Comparison of ENCODE assay signal across 16 cellular contexts in genomic region chr4:105350859-105351494, GRCh38.
A peak's percentile ranks its signal among the peaks of the same experiment; 100 is the strongest.
DNase-seq lines count a peak whose midpoint lies in the region; ATAC-seq, FAIRE-seq and TF ChIP-seq lines count a peak whose summit lies in the region.
"Had no signal": no experiment of that assay in that cellular context is flagged by ENCODE, and none has a peak within 500 bp of the region (broad histone marks: within the 10 kb centered on the region; RNA-seq: fewer than 3 reads in every experiment).

No MANE protein-coding gene starts in this region.

- peaks cover 3% of the 10 kb centered on the region for H3K36me3 Mint-ChIP-seq in activated CD4-positive, alpha-beta memory T cell treated with anti-CD3 and anti-CD28 coated beads for 36 hours

- no peak overlapping the region for H2AK5ac ChIP-seq in trophoblast cell (ENCODE audit: low read length)

- no peak overlapping the region for H3K4me2 ChIP-seq in GM12878 (ENCODE audit: control insufficient read depth, insufficient read depth)
- H3K4me2 ChIP-seq in trophoblast cell (ENCODE audit: low read length), result no peak overlapping the region

- H4K20me1 ChIP-seq in GM12878 (ENCODE audit: control insufficient read depth, insufficient read depth), result no peaks in the 10 kb centered on the region

- no peak for TF ChIP-seq RAD21 in GM12878 (IDR thresholded peaks at IDR 0.05; ENCODE audit: insufficient read depth, low read depth, low read length)

- no peak overlapping the region for H4K91ac ChIP-seq in trophoblast cell (ENCODE audit: low read depth, low read length)

- no peak for TF ChIP-seq EP300 in GM12878 (IDR thresholded peaks at IDR 0.05; ENCODE audit: borderline replicate concordance in 1 of 2, control insufficient read depth in 1 of 2, low read depth in 2 of 2, low read length in 2 of 2)

- H3K79me1 ChIP-seq in trophoblast cell (ENCODE audit: low read length), result no peaks in the 10 kb centered on the region

- H3K9me3 ChIP-seq in GM12878 (replicated peaks; ENCODE audit: control insufficient read depth, insufficient read depth, low read length) (no peaks in the 10 kb centered on the region), trophoblast cell (ENCODE audit: insufficient read depth, low read depth, low read length) (no peaks in the 10 kb centered on the region)
- H3K9me3 ChIP-seq: MG63, Peyer's patch had no signal

- 82% methylated on average over 1 of the region's 1 CpG for WGBS in GM12878 (ENCODE audit: insufficient coverage, insufficient replicate concordance, low lambda C conversion rate, missing lambda C conversion rate)
- WGBS in trophoblast cell (ENCODE audit: extremely low coverage, insufficient coverage, insufficient read length), result no CpG with 5 or more reads among the region's 1 CpG

- in situ Hi-C loops in GM13976 (cut with MboI; ENCODE audit: low sequenced_read_pairs, unreplicated experiment), result no loop called here
- in situ Hi-C loops in GM12878 (cut with MboI), result no loop called here

- CTCF ChIA-PET in GM12878 (lab: Yijun Ruan, JAX), result interaction anchor here (0.5 to 1.5 kb wide), 2 partner anchors 14 to 256 kb away, joined by 3 to 5 read pairs; no protein-coding TSS in a partner anchor
- CTCF ChIA-PET in activated CD4-positive, alpha-beta memory T cell treated with anti-CD3 and anti-CD28 coated beads for 36 hours (lab: Charles Lee), result interaction anchor here (1.3 kb wide), 1 partner anchor 122 kb away, joined by 5 read pairs; the partner anchor contains the start of gene PPA2

- intact Hi-C loops in GM12878 (cut with micrococcal nuclease; ENCODE audit: unreplicated experiment), result no loop called here
- intact Hi-C loops in activated CD4-positive, alpha-beta memory T cell treated with anti-CD3 and anti-CD28 coated beads for 36 hours (cut with micrococcal nuclease), result no loop called here

- H3K79me2 ChIP-seq in GM12878 (ENCODE audit: control insufficient read depth, insufficient read depth, low read length) (no peaks in the 10 kb centered on the region), trophoblast cell (ENCODE audit: control insufficient read depth, insufficient read depth, low read length, poor library complexity) (no peaks in the 10 kb centered on the region)

- TF ChIP-seq POLR2A in NB4 (IDR thresholded peaks at IDR 0.05; ENCODE audit: extremely low read depth, insufficient read length), result no peak
- no peak for TF ChIP-seq POLR2A in GM12878 (IDR thresholded peaks at IDR 0.05; ENCODE audit: low read depth, low read length)

- H3K4me3 ChIP-seq in NB4 (ENCODE audit: low read depth, low read length) (no peak overlapping the region), GM12878 (no peak overlapping the region), trophoblast cell (ENCODE audit: low read depth, low read length) (no peak overlapping the region)
- H3K4me3 ChIP-seq: MG63, Peyer's patch had no signal

- H4K8ac ChIP-seq in trophoblast cell (ENCODE audit: low read depth, low read length), result no peak overlapping the region

- no peak overlapping the region for H3K4me3 Mint-ChIP-seq in activated CD4-positive, alpha-beta memory T cell treated with anti-CD3 and anti-CD28 coated beads for 36 hours
- H3K4me3 Mint-ChIP-seq: activated CD4-positive, alpha-beta memory T cell treated with anti-CD3 and anti-CD28 coated beads, Interleukin-2, amount 10 ng/mL, durations not matched to agents 7 days and 5 days; CD8-positive, alpha-beta memory T cell; stimulated activated naive CD8-positive, alpha-beta T cell treated with anti-CD3 and anti-CD28 coated beads, Interleukin-15, amount 100 ng/mL, for 72 hours had no signal

- peak; percentile 63 for ATAC-seq in GM12878
- no peak for ATAC-seq in GM21576 (IDR thresholded peaks at IDR 0.05; ENCODE audit: unreplicated experiment)
- ATAC-seq: stimulated activated naive CD8-positive, alpha-beta T cell treated with anti-CD3 and anti-CD28 coated beads, Interleukin-15, amount 100 ng/mL, for 72 hours had no signal

- H4K12ac ChIP-seq in trophoblast cell (ENCODE audit: low read depth, low read length), result no peak overlapping the region

- H3K14ac ChIP-seq in trophoblast cell (ENCODE audit: low read length), result no peak overlapping the region

- FAIRE-seq in GM12878 (lab: Jason Lieb, UNC), result no peak
- FAIRE-seq: endometrium had no signal

- H3K9me3 Mint-ChIP-seq in activated CD4-positive, alpha-beta memory T cell treated with anti-CD3 and anti-CD28 coated beads for 36 hours, result no peaks in the 10 kb centered on the region
- H3K9me3 Mint-ChIP-seq: activated CD4-positive, alpha-beta memory T cell treated with anti-CD3 and anti-CD28 coated beads, Interleukin-2, amount 10 ng/mL, durations not matched to agents 7 days and 5 days; CD8-positive, alpha-beta memory T cell; stimulated activated naive CD8-positive, alpha-beta T cell treated with anti-CD3 and anti-CD28 coated beads, Interleukin-15, amount 100 ng/mL, for 72 hours had no signal

- H2AFZ ChIP-seq in GM12878 (ENCODE audit: control insufficient read depth, low read depth, low read length) (no peak overlapping the region), trophoblast cell (ENCODE audit: insufficient read depth, low read length, poor library complexity) (no peak overlapping the region)

- no peak overlapping the region for H3K4ac ChIP-seq in trophoblast cell (ENCODE audit: low read depth, low read length)

- H2BK120ac ChIP-seq in trophoblast cell (ENCODE audit: insufficient read depth, low read length, poor library complexity), result no peak overlapping the region

- peaks cover 19% of the 10 kb centered on the region for H3K4me1 Mint-ChIP-seq in activated CD4-positive, alpha-beta memory T cell treated with anti-CD3 and anti-CD28 coated beads for 36 hours (ENCODE audit: low read depth)
- H3K4me1 Mint-ChIP-seq: CD8-positive, alpha-beta memory T cell had no signal

- POLR2A ChIA-PET in GM12878 (lab: Charles Lee), result no interaction called here
- POLR2A ChIA-PET in activated CD4-positive, alpha-beta memory T cell treated with anti-CD3 and anti-CD28 coated beads for 36 hours (lab: Charles Lee), result interaction anchor here (0.6 kb wide), 1 partner anchor 125 kb away, joined by 3 read pairs; no protein-coding TSS in a partner anchor

- H3K36me3 ChIP-seq in GM12878 (ENCODE audit: control insufficient read depth in 2 of 2, insufficient read depth in 2 of 2, low read length in 1 of 2) (no peaks in the 10 kb centered on the region; a peak in 1 of 4 replicates), trophoblast cell (ENCODE audit: control insufficient read depth in 1 of 2, insufficient read depth in 2 of 2, low read length in 2 of 2) (no peaks in the 10 kb centered on the region)
- H3K36me3 ChIP-seq: brain microvascular endothelial cell, MG63, Peyer's patch had no signal

- no peak overlapping the region for H2BK12ac ChIP-seq in trophoblast cell (ENCODE audit: low read length)

- H2BK5ac ChIP-seq in trophoblast cell (ENCODE audit: low read depth, low read length, poor library complexity), result no peak overlapping the region

- H3K23ac ChIP-seq in trophoblast cell (ENCODE audit: low read length), result no peak overlapping the region

- H3K18ac ChIP-seq in trophoblast cell (ENCODE audit: low read length), result no peak overlapping the region

- BruUV-seq in GM12878 (replicated peaks; lab: Mats Ljungman, UMichigan), result no TSS peak

- no peaks in the 10 kb centered on the region for H3K27me3 ChIP-seq in GM12878 (replicated peaks in 1 of 2; ENCODE audit: control insufficient read depth in 2 of 2, insufficient read depth in 2 of 2, low read length in 1 of 2)
- H3K27me3 ChIP-seq in trophoblast cell (ENCODE audit: insufficient read depth, low read length), result no peaks in the 10 kb centered on the region
- H3K27me3 ChIP-seq: brain microvascular endothelial cell, MG63, Peyer's patch had no signal

- no peak for TF ChIP-seq CTCF in GM13976 (IDR thresholded peaks at IDR 0.05; ENCODE audit: borderline replicate concordance, control extremely low read depth, extremely low read depth, insufficient read depth, missing control alignments)
- no peak for TF ChIP-seq CTCF in NB4 (IDR thresholded peaks at IDR 0.05; ENCODE audit: low read depth, low read length)
- TF ChIP-seq CTCF in GM12878 (IDR thresholded peaks at IDR 0.05 in 2 of 3, conservative IDR thresholded peaks at IDR 0.05 in 1 of 3; ENCODE audit: control insufficient read depth in 2 of 3, extremely low read depth in 1 of 3, insufficient read depth in 1 of 3, low read depth in 3 of 3, low read length in 3 of 3), result no peak

- RAD21 ChIA-PET in GM12878 (lab: Charles Lee; ENCODE audit: unreplicated experiment), result interaction anchor here (1.3 kb wide), 1 partner anchor 46 kb away, joined by 5 read pairs; no protein-coding TSS in a partner anchor

- DNase-seq in GM13976 (ENCODE audit: low spot score) (peak; percentile 15), NB4 (ENCODE audit: low read depth) (peak; percentile 8), GM12878 (ENCODE audit: low read depth, low spot score) (no peak), non-pigmented ciliary epithelial cell (ENCODE audit: low read depth) (peak; percentile 18), trophoblast cell (no peak), mesenteric fat pad (ENCODE audit: low spot score) (no peak)
- no peak for DNase-seq in activated CD4-positive, alpha-beta memory T cell treated with anti-CD3 and anti-CD28 coated beads for 36 hours
- DNase-seq: activated CD4-positive, alpha-beta memory T cell treated with anti-CD3 and anti-CD28 coated beads, Interleukin-2, amount 10 ng/mL, durations not matched to agents 7 days and 5 days; brain microvascular endothelial cell; CD8-positive, alpha-beta memory T cell; GF-D8; MG63; Peyer's patch; stimulated activated naive CD8-positive, alpha-beta T cell treated with anti-CD3 and anti-CD28 coated beads, Interleukin-15, amount 100 ng/mL, for 72 hours had no signal

- SMC1A ChIA-PET in GM12878 (lab: Charles Lee; ENCODE audit: uncharacterized antibody, unreplicated experiment), result interaction anchor here (0.8 to 1.9 kb wide), 6 partner anchors 10 to 156 kb away, joined by 3 to 7 read pairs (median 5); no protein-coding TSS in a partner anchor

- H3K27me3 Mint-ChIP-seq in activated CD4-positive, alpha-beta memory T cell treated with anti-CD3 and anti-CD28 coated beads for 36 hours, result no peaks in the 10 kb centered on the region
- H3K27me3 Mint-ChIP-seq: activated CD4-positive, alpha-beta memory T cell treated with anti-CD3 and anti-CD28 coated beads, Interleukin-2, amount 10 ng/mL, durations not matched to agents 7 days and 5 days; CD8-positive, alpha-beta memory T cell; stimulated activated naive CD8-positive, alpha-beta T cell treated with anti-CD3 and anti-CD28 coated beads, Interleukin-15, amount 100 ng/mL, for 72 hours had no signal

- no peak overlapping the region for H3K27ac Mint-ChIP-seq in activated CD4-positive, alpha-beta memory T cell treated with anti-CD3 and anti-CD28 coated beads for 36 hours
- H3K27ac Mint-ChIP-seq: activated CD4-positive, alpha-beta memory T cell treated with anti-CD3 and anti-CD28 coated beads, Interleukin-2, amount 10 ng/mL, durations not matched to agents 7 days and 5 days; stimulated activated naive CD8-positive, alpha-beta T cell treated with anti-CD3 and anti-CD28 coated beads, Interleukin-15, amount 100 ng/mL, for 72 hours had no signal

- no peak overlapping the region for H3K9ac ChIP-seq in GM12878 (ENCODE audit: control insufficient read depth, insufficient read depth, low read length)
- no peak overlapping the region for H3K9ac ChIP-seq in trophoblast cell (ENCODE audit: low read length)

- H3K4me1 ChIP-seq in GM12878 (ENCODE audit: control insufficient read depth, insufficient read depth, low read length), result peaks cover 5% of the 10 kb centered on the region
- no peaks in the 10 kb centered on the region for H3K4me1 ChIP-seq in trophoblast cell (ENCODE audit: control insufficient read depth in 1 of 2, insufficient read depth in 2 of 2, low read length in 2 of 2)
- H3K4me1 ChIP-seq: Peyer's patch had no signal

- H3K27ac ChIP-seq in GM12878 (ENCODE audit: control insufficient read depth, insufficient read depth) (no peak overlapping the region), trophoblast cell (ENCODE audit: low read depth, low read length) (no peak overlapping the region)
- H3K27ac ChIP-seq: brain microvascular endothelial cell, Peyer's patch had no signal

Comparison
In these comparisons a context has a peak if more than half of its experiments do, and no peak if none do; other contexts are left out.
1. DNase-seq: peak in GM13976 (single experiment), NB4 (single experiment) and non-pigmented ciliary epithelial cell (single experiment); none in GM12878 (single experiment), trophoblast cell (0 of 2), mesenteric fat pad (single experiment) and activated CD4-positive, alpha-beta memory T cell treated with anti-CD3 and anti-CD28 coated beads for 36 hours (single experiment).